ENCODE assay signal across 1 cellular context in genomic region chr19:40659566-40659965, GRCh38.
TF ChIP-seq lines count a peak whose summit lies in the region.

No MANE protein-coding gene starts in this region.

TF ChIP-seq in IMR-90, 13 proteins besides CTCF, POLR2A, EP300 and RAD21:
- TF ChIP-seq, protein P1, sequence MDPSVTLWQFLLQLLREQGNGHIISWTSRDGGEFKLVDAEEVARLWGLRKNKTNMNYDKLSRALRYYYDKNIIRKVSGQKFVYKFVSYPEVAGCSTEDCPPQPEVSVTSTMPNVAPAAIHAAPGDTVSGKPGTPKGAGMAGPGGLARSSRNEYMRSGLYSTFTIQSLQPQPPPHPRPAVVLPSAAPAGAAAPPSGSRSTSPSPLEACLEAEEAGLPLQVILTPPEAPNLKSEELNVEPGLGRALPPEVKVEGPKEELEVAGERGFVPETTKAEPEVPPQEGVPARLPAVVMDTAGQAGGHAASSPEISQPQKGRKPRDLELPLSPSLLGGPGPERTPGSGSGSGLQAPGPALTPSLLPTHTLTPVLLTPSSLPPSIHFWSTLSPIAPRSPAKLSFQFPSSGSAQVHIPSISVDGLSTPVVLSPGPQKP (IDR thresholded peaks at IDR 0.05; ENCODE audit: borderline replicate concordance, low read depth, low read length) = no peak
- TF ChIP-seq MXI1 (IDR thresholded peaks at IDR 0.05; ENCODE audit: borderline replicate concordance, low read depth, low read length) (no peak), SMC3 (IDR thresholded peaks at IDR 0.05; ENCODE audit: low read depth, low read length) (no peak), BHLHE40 (IDR thresholded peaks at IDR 0.05; ENCODE audit: low read depth, low read length) (no peak), NFE2L2 (IDR thresholded peaks at IDR 0.05; ENCODE audit: low read depth, low read length) (no peak), RFX5 (IDR thresholded peaks at IDR 0.05; ENCODE audit: low read depth, low read length) (no peak)
